Comparison of ENCODE assay signal across 25 cellular contexts in genomic region chr5:168249923-168250322, GRCh38.
"Had no signal": no experiment of that assay in that cellular context is flagged by ENCODE, and none has a peak within 500 bp of the region (broad histone marks: within the 10 kb centered on the region; RNA-seq: fewer than 3 reads in every experiment).

No MANE protein-coding gene starts in this region.

- H3K27me3 ChIP-seq: colonic mucosa, esophagus muscularis mucosa, esophagus squamous epithelium, foreskin keratinocyte, gastrocnemius medialis, gastroesophageal sphincter, heart left ventricle, heart right ventricle had no signal

- H3K4me3 Mint-ChIP-seq: dendritic cell treated with granulocyte-macrophage colony-stimulating factor and Interleukin-4, amounts not matched to agents 40 ng/mL and 50 ng/mL, for 4 days; effector memory CD8-positive, alpha-beta T cell; endodermal cell had no signal

- H3K4me1 ChIP-seq: colonic mucosa, esophagus muscularis mucosa, esophagus squamous epithelium, foreskin keratinocyte, gastrocnemius medialis, gastroesophageal sphincter had no signal

- DNase-seq: colonic mucosa; cortex of kidney; dermis blood vessel endothelial cell; dorsolateral prefrontal cortex; effector CD4-positive, alpha-beta T cell; effector CD8-positive, alpha-beta T cell; effector memory CD4-positive, alpha-beta T cell; effector memory CD8-positive, alpha-beta T cell; endodermal cell; erythroblast; esophagus squamous epithelium; foreskin fibroblast; foreskin keratinocyte; foreskin melanocyte; gastrocnemius medialis; glutamatergic neuron; head of caudate nucleus; heart left ventricle; heart right ventricle had no signal

- H3K4me3 ChIP-seq: colonic mucosa, coronary artery, dorsolateral prefrontal cortex, esophagus muscularis mucosa, esophagus squamous epithelium, gastrocnemius medialis, gastroesophageal sphincter, heart left ventricle, heart right ventricle had no signal

- H3K36me3 ChIP-seq: colonic mucosa, gastrocnemius medialis, gastroesophageal sphincter had no signal

- H3K27ac Mint-ChIP-seq: dendritic cell treated with granulocyte-macrophage colony-stimulating factor and Interleukin-4, amounts not matched to agents 40 ng/mL and 50 ng/mL, for 4 days; effector memory CD8-positive, alpha-beta T cell; endodermal cell had no signal

- H3K27me3 Mint-ChIP-seq: dendritic cell treated with granulocyte-macrophage colony-stimulating factor and Interleukin-4, amounts not matched to agents 40 ng/mL and 50 ng/mL, for 4 days had no signal

- H3K9me3 Mint-ChIP-seq: endodermal cell had no signal

- ATAC-seq: effector memory CD8-positive, alpha-beta T cell; esophagus mucosa; foreskin keratinocyte; gastrocnemius medialis; gastroesophageal sphincter; heart left ventricle; heart right ventricle had no signal

- H3K9me3 ChIP-seq: colonic mucosa, esophagus muscularis mucosa, esophagus squamous epithelium, gastrocnemius medialis, gastroesophageal sphincter, heart left ventricle, heart right ventricle had no signal

- H3K4me1 Mint-ChIP-seq: endodermal cell had no signal

- H3K27ac ChIP-seq: colonic mucosa, coronary artery, epithelial cell of prostate, esophagus muscularis mucosa, esophagus squamous epithelium, foreskin keratinocyte, gastrocnemius medialis, gastroesophageal sphincter, heart left ventricle, heart right ventricle had no signal
